ENCODE assay signal across 18 cellular contexts in the genomic region with DNA sequence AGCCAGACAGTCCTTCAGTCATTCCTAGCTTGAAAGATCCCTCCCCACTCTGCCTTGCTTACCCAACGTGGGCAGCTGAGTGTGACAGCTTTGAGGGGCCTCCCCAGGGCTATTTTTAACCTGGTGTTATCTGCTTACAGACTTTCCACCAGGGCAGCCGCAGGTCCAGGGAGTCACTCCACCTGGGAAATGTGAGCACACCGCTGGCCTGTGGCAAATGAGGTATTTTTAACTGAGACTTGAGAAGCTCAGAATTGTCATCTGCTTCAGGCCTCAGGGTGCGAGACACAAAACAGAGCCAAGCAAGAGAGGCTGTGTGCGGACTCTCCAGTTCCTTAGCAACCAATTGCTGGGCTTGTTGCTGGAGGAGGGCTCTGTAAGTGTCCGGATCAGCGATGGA. TPM values are rescaled to one million over a fixed set of nuclear protein-coding genes. Genes with fewer than 3 reads are reported as not detected.
DNase-seq lines count a peak whose midpoint lies in the region; ATAC-seq and TF ChIP-seq lines count a peak whose summit lies in the region.
"Had no signal": no experiment of that assay in that cellular context is flagged by ENCODE, and none has a peak within 500 bp of the region (broad histone marks: within the 10 kb centered on the region; RNA-seq: fewer than 3 reads in every experiment).

No MANE protein-coding gene starts in this region.

- intact Hi-C loops in lower leg skin (cut with DNase I; ENCODE audit: low total_unique reads) = no loop called here

- no peaks in the 10 kb centered on the region for H3K27me3 ChIP-seq in endodermal cell (ENCODE audit: control insufficient read depth, insufficient read depth, low read length, poor library complexity, severe bottlenecking)
- H3K27me3 ChIP-seq: left lung, tibial artery had no signal

- H3K4me1 ChIP-seq in endodermal cell (ENCODE audit: control insufficient read depth, insufficient read depth, low read length) = peaks cover 9% of the 10 kb centered on the region
- H3K4me1 ChIP-seq: tibial artery had no signal

- H3K9me3 Mint-ChIP-seq in endodermal cell = no peaks in the 10 kb centered on the region
- H3K9me3 Mint-ChIP-seq: activated naive CD8-positive, alpha-beta T cell treated with anti-CD3 and anti-CD28 coated beads for 36 hours; nephron had no signal

- H3K36me3 Mint-ChIP-seq in endodermal cell (ENCODE audit: low read depth) = no peaks in the 10 kb centered on the region
- H3K36me3 Mint-ChIP-seq: activated naive CD8-positive, alpha-beta T cell treated with anti-CD3 and anti-CD28 coated beads for 36 hours had no signal

- no peaks in the 10 kb centered on the region for H3K36me3 ChIP-seq in endodermal cell (ENCODE audit: control insufficient read depth, insufficient read depth, low read length)
- H3K36me3 ChIP-seq: left lung, tibial artery had no signal

- H3K27me3 Mint-ChIP-seq in endodermal cell (ENCODE audit: insufficient read depth) = no peaks in the 10 kb centered on the region

- no peak overlapping the region for H3K27ac Mint-ChIP-seq in endodermal cell
- H3K27ac Mint-ChIP-seq: activated naive CD8-positive, alpha-beta T cell treated with anti-CD3 and anti-CD28 coated beads for 36 hours had no signal

- H3K4me1 Mint-ChIP-seq in endodermal cell = peaks cover 6% of the 10 kb centered on the region
- H3K4me1 Mint-ChIP-seq: nephron had no signal

- DNase-seq in NCI-H1417 (lab: John Stamatoyannopoulos, UW) (peak; percentile 43 to 80 (median 50)), NCI-H1417 treated with DMSO at 0.1 percent for 48 hours (lab: John Stamatoyannopoulos, UW) (no peak), endodermal cell (no peak), renal cortical epithelial cell (ENCODE audit: low read depth) (peak; percentile 38), lower leg skin (ENCODE audit: low spot score in 2 of 2) (no peak), OCI-M2 (lab: John Stamatoyannopoulos, UW; ENCODE audit: unreplicated experiment) (no peak)
- DNase-seq: activated naive CD8-positive, alpha-beta T cell treated with anti-CD3 and anti-CD28 coated beads for 36 hours; central memory CD4-positive, alpha-beta T cell; GM23248; left lung; tibial artery had no signal

- H3K4me3 ChIP-seq in endodermal cell (ENCODE audit: low read length) = no peak overlapping the region
- no peak overlapping the region for H3K4me3 ChIP-seq in lower leg skin (ENCODE audit: low read depth, poor library complexity, severe bottlenecking)
- H3K4me3 ChIP-seq: GM23248, left lung, skin epidermis, tibial artery had no signal

- H3K9me3 ChIP-seq in endodermal cell (ENCODE audit: control insufficient read depth, low read length) = no peaks in the 10 kb centered on the region
- H3K9me3 ChIP-seq: left lung, tibial artery had no signal

- 71 to 86% methylated on average over 6 to 7 of the region's 7 CpGs for WGBS in endodermal cell (ENCODE audit: insufficient coverage in 1 of 2, insufficient read length in 1 of 2), 2 experiments
- 57 to 72% methylated on average over 7 of the region's 7 CpGs for WGBS in lower leg skin, 2 donors

- TF ChIP-seq CTCF in endodermal cell (conservative IDR thresholded peaks at IDR 0.05) (no peak), lower leg skin (IDR thresholded peaks at IDR 0.05) (no peak)

- no peak overlapping the region for H3K9ac ChIP-seq in endodermal cell (ENCODE audit: extremely low read depth, low read length, poor library complexity, severe bottlenecking)
- H3K9ac ChIP-seq: GM23248 had no signal

- H3K4me3 Mint-ChIP-seq in endodermal cell = no peak overlapping the region
- H3K4me3 Mint-ChIP-seq: activated naive CD8-positive, alpha-beta T cell treated with anti-CD3 and anti-CD28 coated beads for 36 hours; nephron had no signal

- no peak for TF ChIP-seq POLR2A in lower leg skin (IDR thresholded peaks at IDR 0.05)

- peak overlapping the region; percentile 12 for H3K27ac ChIP-seq in endodermal cell (ENCODE audit: low read depth, low read length)
- H3K27ac ChIP-seq: 22Rv1, GM23248, left lung, skin epidermis, tibial artery, VCaP had no signal

- ATAC-seq in HG03378 (IDR thresholded peaks at IDR 0.05; ENCODE audit: unreplicated experiment) (peak; percentile 77), HG03196 (IDR thresholded peaks at IDR 0.05; ENCODE audit: unreplicated experiment) (no peak)
- ATAC-seq: HepG2, left lung had no signal

RNA-seq across cellular contexts. Expression of a gene that starts 13.0 kb away (rescaled TPM):
- total RNA-seq in endodermal cell = under 1 TPM in 1 of 2 donors, not detected in 1; 0.53 TPM
- 0.39 TPM for polyA plus RNA-seq in endodermal cell (2013, experiment 1 of 2)
- polyA plus RNA-seq in endodermal cell (2013, experiment 2 of 2) = 0.29 TPM
- 0.15 TPM in 1 of 2 replicates, not detected in the other for total RNA-seq in renal cortical epithelial cell
- total RNA-seq in lower leg skin = 10 to 100 TPM in 1 of 4 donors, 1 to 10 TPM in 1, under 1 TPM in 2; 0.15 to 17.6 (median 1.7) TPM
- total RNA-seq: activated naive CD8-positive, alpha-beta T cell treated with anti-CD3 and anti-CD28 coated beads for 36 hours had no signal

Comparison
In these comparisons a context has a peak if more than half of its experiments do, and no peak if none do; other contexts are left out.
1. DNase-seq: peak in NCI-H1417 (3 of 3) and renal cortical epithelial cell (single experiment); none in NCI-H1417 treated with DMSO at 0.1 percent for 48 hours (single experiment), endodermal cell (single experiment), lower leg skin (0 of 2) and OCI-M2 (single experiment).